21 cellular contexts compared by ENCODE assay signal in the genomic region with DNA sequence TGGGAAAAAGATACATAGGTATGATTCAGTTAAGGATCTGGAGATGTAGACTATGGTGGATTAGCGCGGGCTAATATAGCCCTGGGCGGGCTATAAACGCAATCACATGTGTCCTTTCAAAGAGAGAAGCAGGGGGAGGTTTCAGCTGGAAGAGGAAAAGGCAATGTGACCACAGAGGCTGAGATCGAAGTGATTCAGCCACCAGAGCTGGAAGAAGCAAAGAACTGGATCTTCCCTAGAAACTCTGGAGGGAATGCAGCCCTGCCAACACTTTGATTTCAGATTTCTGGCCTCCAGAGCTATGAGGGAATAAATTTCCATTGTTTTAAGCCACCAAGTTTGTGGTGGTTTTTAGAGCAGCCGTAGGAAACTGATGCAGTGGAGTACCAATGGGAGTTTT.
DNase-seq lines count a peak whose midpoint lies in the region; ATAC-seq and TF ChIP-seq lines count a peak whose summit lies in the region.
"Had no signal": no experiment of that assay in that cellular context is flagged by ENCODE, and none has a peak within 500 bp of the region (broad histone marks: within the 10 kb centered on the region; RNA-seq: fewer than 3 reads in every experiment).

No MANE protein-coding gene starts in this region.

- CTCF ChIA-PET in HEK293T (lab: Yijun Ruan, JAX), result interaction anchor here (0.5 to 0.7 kb wide), 2 partner anchors 10 to 11 kb away, joined by 3 read pairs; no protein-coding TSS in a partner anchor

- no peak for DNase-seq in GM23338 (ENCODE audit: low spot score)
- DNase-seq in RPMI7951 (ENCODE audit: low read depth), result peak; percentile 88
- no peak for DNase-seq in glutamatergic neuron
- DNase-seq in aorta, result no peak
- DNase-seq in HEK293T (ENCODE audit: extremely low spot score), result no peak
- DNase-seq in smooth muscle cell (lab: John Stamatoyannopoulos, UW; ENCODE audit: unreplicated experiment), result no peak
- DNase-seq: AML-193; C1 segment of cervical spinal cord; CD4-positive, alpha-beta memory T cell; COR-L47; DMS53; Kasumi-1; NCI-H2029; NCI-H526 treated with DMSO at 0.1 percent for 48 hours; PC-9; Right ventricle myocardium superior; RPMI8226 had no signal

- H2AFZ ChIP-seq in GM23338 (no peak overlapping the region), smooth muscle cell (ENCODE audit: low read depth) (no peak overlapping the region)
- H2AFZ ChIP-seq: PC-9 had no signal

- H3K9me3 Mint-ChIP-seq in GM23338 (no peaks in the 10 kb centered on the region), glutamatergic neuron (ENCODE audit: unreplicated experiment) (peaks cover 17% of the 10 kb centered on the region)
- H3K9me3 Mint-ChIP-seq: CD4-positive, alpha-beta memory T cell had no signal

- H3K4me1 ChIP-seq in GM23338 (ENCODE audit: insufficient read depth) (peaks cover 24% of the 10 kb centered on the region), aorta (ENCODE audit: control insufficient read depth in 1 of 2, insufficient read depth in 2 of 2, low read length in 2 of 2) (no peaks in the 10 kb centered on the region), smooth muscle cell (ENCODE audit: low read depth) (peaks cover 20% of the 10 kb centered on the region)
- H3K4me1 ChIP-seq: A549, SJSA1 had no signal

- H3K9me3 ChIP-seq in aorta (ENCODE audit: control insufficient read depth, low read length) (no peaks in the 10 kb centered on the region), smooth muscle cell (replicated peaks; ENCODE audit: low read depth) (no peaks in the 10 kb centered on the region)
- H3K9me3 ChIP-seq: A549, SJSA1 had no signal

- H3F3A ChIP-seq in GM23338 (replicated peaks; ENCODE audit: low read depth) (no peaks in the 10 kb centered on the region; the same call in 1 of the 2 replicates), smooth muscle cell (ENCODE audit: low read depth) (no peaks in the 10 kb centered on the region)

- WGBS in aorta, 2 donors, result 94 to 95% methylated on average over 6 of the region's 6 CpGs
- 68% methylated on average over 6 of the region's 6 CpGs for WGBS in smooth muscle cell (ENCODE audit: low lambda C conversion rate)

- H3K27ac ChIP-seq in GM23338 (ENCODE audit: low read depth), result peak overlapping the region; percentile 45; the same call in 1 of the 2 replicates
- no peak overlapping the region for H3K27ac ChIP-seq in aorta (ENCODE audit: low read depth in 1 of 2, low read length in 2 of 2)
- no peak overlapping the region for H3K27ac ChIP-seq in smooth muscle cell (ENCODE audit: low read depth)
- H3K27ac ChIP-seq: A549, PC-9, SJSA1 had no signal

- ATAC-seq in GM23338 (no peak), aorta (ENCODE audit: low FRiP score) (peak; percentile 72), GM21423 (IDR thresholded peaks at IDR 0.05; ENCODE audit: unreplicated experiment) (no peak)
- ATAC-seq: A549, HepG2 had no signal

- H3K79me2 ChIP-seq in GM23338 (replicated peaks; ENCODE audit: insufficient read depth) (peaks cover 22% of the 10 kb centered on the region; the same call in 1 of the 2 replicates), smooth muscle cell (ENCODE audit: low read depth) (peaks cover 34% of the 10 kb centered on the region)

- no peaks in the 10 kb centered on the region for H3K36me3 Mint-ChIP-seq in GM23338 (ENCODE audit: low read depth)
- H3K36me3 Mint-ChIP-seq in glutamatergic neuron (ENCODE audit: unreplicated experiment), result no peaks in the 10 kb centered on the region
- H3K36me3 Mint-ChIP-seq: CD4-positive, alpha-beta memory T cell had no signal

- H3K4me2 ChIP-seq in GM23338 (no peak overlapping the region), smooth muscle cell (no peak overlapping the region)
- H3K4me2 ChIP-seq: A549, PC-9 had no signal

- H3K27me3 Mint-ChIP-seq in GM23338 (ENCODE audit: insufficient read depth, low read depth, poor library complexity) (peaks cover 11% of the 10 kb centered on the region), glutamatergic neuron (ENCODE audit: unreplicated experiment) (peaks cover 12% of the 10 kb centered on the region)
- H3K27me3 Mint-ChIP-seq: CD4-positive, alpha-beta memory T cell had no signal

- H3K27me3 ChIP-seq in GM23338 (ENCODE audit: insufficient read depth) (no peaks in the 10 kb centered on the region), aorta (ENCODE audit: control insufficient read depth in 1 of 2, insufficient read depth in 2 of 2, low read length in 1 of 2) (no peaks in the 10 kb centered on the region), smooth muscle cell (ENCODE audit: low read depth) (no peaks in the 10 kb centered on the region)
- H3K27me3 ChIP-seq: SJSA1 had no signal

- no peak overlapping the region for H3K9ac ChIP-seq in smooth muscle cell (ENCODE audit: low read depth)

- TF ChIP-seq CTCF in GM23338 (conservative IDR thresholded peaks at IDR 0.05; ENCODE audit: low read depth in 2 of 2) (no peak), glutamatergic neuron (IDR thresholded peaks at IDR 0.05; ENCODE audit: partially characterized antibody, unreplicated experiment) (no peak), smooth muscle cell (IDR thresholded peaks at IDR 0.05; ENCODE audit: borderline replicate concordance, insufficient read depth, poor library complexity, severe bottlenecking) (no peak)

- H3K4me3 ChIP-seq in GM23338 (no peak overlapping the region), aorta (ENCODE audit: low read length in 2 of 2) (no peak overlapping the region), smooth muscle cell (no peak overlapping the region)
- H3K4me3 ChIP-seq: A549, PC-9, SJSA1 had no signal

- intact Hi-C loops in aorta (cut with DNase I), result no loop called here

- H4K20me1 ChIP-seq in GM23338 (replicated peaks; ENCODE audit: insufficient read depth), result no peaks in the 10 kb centered on the region; the same call in 1 of the 2 replicates
- H4K20me1 ChIP-seq in smooth muscle cell (ENCODE audit: low read depth), result peaks cover 54% of the 10 kb centered on the region

- POLR2A ChIA-PET in HEK293T (lab: Yijun Ruan, JAX), result no interaction called here

- H3K4me1 Mint-ChIP-seq in GM23338, result peaks cover 24% of the 10 kb centered on the region
- peaks cover 45% of the 10 kb centered on the region for H3K4me1 Mint-ChIP-seq in glutamatergic neuron (ENCODE audit: low read depth, unreplicated experiment)
- H3K4me1 Mint-ChIP-seq: CD4-positive, alpha-beta memory T cell had no signal

- H3K36me3 ChIP-seq in GM23338 (ENCODE audit: insufficient read depth) (no peaks in the 10 kb centered on the region), aorta (ENCODE audit: control insufficient read depth in 1 of 2, insufficient read depth in 2 of 2, low read length in 1 of 2) (no peaks in the 10 kb centered on the region), smooth muscle cell (ENCODE audit: low read depth) (no peaks in the 10 kb centered on the region)
- H3K36me3 ChIP-seq: SJSA1 had no signal

- no peak overlapping the region for H3K4me3 Mint-ChIP-seq in GM23338
- H3K4me3 Mint-ChIP-seq in glutamatergic neuron (ENCODE audit: unreplicated experiment), result no peak overlapping the region

- no peaks in the 10 kb centered on the region for H3K9me2 ChIP-seq in GM23338 (ENCODE audit: insufficient read depth)

- H3K27ac Mint-ChIP-seq in GM23338 (peak overlapping the region; percentile 22; the same call in 1 of the 2 replicates), glutamatergic neuron (ENCODE audit: unreplicated experiment) (peak overlapping the region; percentile 36)
- H3K27ac Mint-ChIP-seq: CD4-positive, alpha-beta memory T cell had no signal

TF ChIP-seq in GM23338, 12 proteins besides CTCF, POLR2A, EP300 and RAD21:
- TF ChIP-seq POLR2AphosphoS5 (IDR thresholded peaks at IDR 0.05; ENCODE audit: low read depth) (no peak), ZNF114 (CRISPR knock-in tag; IDR thresholded peaks at IDR 0.05) (no peak), ZNF331 (CRISPR knock-in tag; IDR thresholded peaks at IDR 0.05; ENCODE audit: low read depth) (no peak), EZH2 (IDR thresholded peaks at IDR 0.05; ENCODE audit: low read depth, unreplicated experiment) (no peak), CREB1 (CRISPR knock-in tag; IDR thresholded peaks at IDR 0.05; ENCODE audit: low read depth) (no peak), STAT1 (IDR thresholded peaks at IDR 0.05; ENCODE audit: unreplicated experiment) (no peak)

TF ChIP-seq in HEK293T, 16 proteins besides CTCF, POLR2A, EP300 and RAD21:
- TF ChIP-seq ARNT (IDR thresholded peaks at IDR 0.05), result no peak
- no peak for TF ChIP-seq L3MBTL2 (conservative IDR thresholded peaks at IDR 0.05)
- TF ChIP-seq FOXK2 (IDR thresholded peaks at IDR 0.05), result no peak
- TF ChIP-seq, protein P1, sequence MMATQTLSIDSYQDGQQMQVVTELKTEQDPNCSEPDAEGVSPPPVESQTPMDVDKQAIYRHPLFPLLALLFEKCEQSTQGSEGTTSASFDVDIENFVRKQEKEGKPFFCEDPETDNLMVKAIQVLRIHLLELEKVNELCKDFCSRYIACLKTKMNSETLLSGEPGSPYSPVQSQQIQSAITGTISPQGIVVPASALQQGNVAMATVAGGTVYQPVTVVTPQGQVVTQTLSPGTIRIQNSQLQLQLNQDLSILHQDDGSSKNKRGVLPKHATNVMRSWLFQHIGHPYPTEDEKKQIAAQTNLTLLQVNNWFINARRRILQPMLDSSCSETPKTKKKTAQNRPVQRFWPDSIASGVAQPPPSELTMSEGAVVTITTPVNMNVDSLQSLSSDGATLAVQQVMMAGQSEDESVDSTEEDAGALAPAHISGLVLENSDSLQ (IDR thresholded peaks at IDR 0.05), result no peak
- TF ChIP-seq FOXA1 (IDR thresholded peaks at IDR 0.05), result no peak
- TF ChIP-seq HDGF (IDR thresholded peaks at IDR 0.05; ENCODE audit: borderline replicate concordance), result no peak
- no peak for TF ChIP-seq SUZ12 (IDR thresholded peaks at IDR 0.05)
- no peak for TF ChIP-seq SP1 (IDR thresholded peaks at IDR 0.05)
- no peak for TF ChIP-seq LEF1 (IDR thresholded peaks at IDR 0.05; ENCODE audit: borderline replicate concordance)
- TF ChIP-seq BHLHE40 (IDR thresholded peaks at IDR 0.05; ENCODE audit: borderline replicate concordance), result no peak
- no peak for TF ChIP-seq ELF4 (IDR thresholded peaks at IDR 0.05)
- TF ChIP-seq ZNF384 (IDR thresholded peaks at IDR 0.05), result no peak
- no peak for TF ChIP-seq NFRKB (IDR thresholded peaks at IDR 0.05)
- no peak for TF ChIP-seq FOXM1 (IDR thresholded peaks at IDR 0.05; ENCODE audit: borderline replicate concordance)
- TF ChIP-seq TARDBP (IDR thresholded peaks at IDR 0.05), result no peak
TF ChIP-seq in HEK293T: peak in this region for 0.
